ENCODE assay signal across 18 cellular contexts in the genomic region with DNA sequence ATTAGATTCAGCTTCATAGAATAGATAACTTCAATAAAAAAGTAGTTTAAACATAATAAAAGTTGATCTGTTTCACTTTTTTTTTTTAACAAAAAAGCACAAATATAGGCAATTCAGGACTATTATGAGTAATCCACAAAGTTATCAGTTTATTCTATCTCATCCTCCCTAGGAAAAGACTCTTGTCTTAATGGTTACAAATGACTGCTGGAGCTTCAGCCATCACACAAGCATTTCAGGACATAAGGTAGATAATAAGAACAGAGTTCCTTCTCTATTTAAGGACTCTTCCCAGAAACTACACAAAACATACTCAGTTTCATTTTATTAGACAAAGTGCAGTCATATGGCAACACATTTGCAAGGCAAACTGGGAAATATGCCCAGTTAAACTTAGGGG.
DNase-seq lines count a peak whose midpoint lies in the region; ATAC-seq and TF ChIP-seq lines count a peak whose summit lies in the region.
"Had no signal": no experiment of that assay in that cellular context is flagged by ENCODE, and none has a peak within 500 bp of the region (broad histone marks: within the 10 kb centered on the region; RNA-seq: fewer than 3 reads in every experiment).

No MANE protein-coding gene starts in this region.

- DNase-seq in EH (ENCODE audit: low read depth) (peak; percentile 7), fibroblast of gingiva (ENCODE audit: low read depth) (peak; percentile 9), EL (no peak)
- DNase-seq: ACHN; BE2C; C1 segment of cervical spinal cord; CD4-positive, CD25-positive, alpha-beta regulatory T cell; CD8-positive, alpha-beta memory T cell; COR-L47; DMS 273 treated with DMSO at 0.1 percent for 48 hours; DMS53; DND-41; GDM1; GM23248 had no signal

- ATAC-seq in SK-N-SH treated with all-trans-retinoic acid at 6 μM for 48 hours (peak; percentile 74), GM21619 (IDR thresholded peaks at IDR 0.05; ENCODE audit: unreplicated experiment) (no peak), GM18502 (IDR thresholded peaks at IDR 0.05; ENCODE audit: poor library complexity, unreplicated experiment) (no peak)
- ATAC-seq: HepG2 had no signal

TF ChIP-seq in SK-N-SH treated with all-trans-retinoic acid at 6 μM for 48 hours, 23 proteins besides CTCF, POLR2A, EP300 and RAD21:
- TF ChIP-seq OSR1 (CRISPR knock-in tag; IDR thresholded peaks at IDR 0.05): no peak
- peak; percentile 68; the same call in 1 of the 2 replicates for TF ChIP-seq ZC3H10 (CRISPR knock-in tag; IDR thresholded peaks at IDR 0.05)
- TF ChIP-seq TCF4 (CRISPR knock-in tag; IDR thresholded peaks at IDR 0.05; ENCODE audit: borderline replicate concordance): peak; percentile 26; the same call in 1 of the 2 replicates
- TF ChIP-seq ZNF70 (CRISPR knock-in tag; IDR thresholded peaks at IDR 0.05): no peak
- TF ChIP-seq, protein P1, sequence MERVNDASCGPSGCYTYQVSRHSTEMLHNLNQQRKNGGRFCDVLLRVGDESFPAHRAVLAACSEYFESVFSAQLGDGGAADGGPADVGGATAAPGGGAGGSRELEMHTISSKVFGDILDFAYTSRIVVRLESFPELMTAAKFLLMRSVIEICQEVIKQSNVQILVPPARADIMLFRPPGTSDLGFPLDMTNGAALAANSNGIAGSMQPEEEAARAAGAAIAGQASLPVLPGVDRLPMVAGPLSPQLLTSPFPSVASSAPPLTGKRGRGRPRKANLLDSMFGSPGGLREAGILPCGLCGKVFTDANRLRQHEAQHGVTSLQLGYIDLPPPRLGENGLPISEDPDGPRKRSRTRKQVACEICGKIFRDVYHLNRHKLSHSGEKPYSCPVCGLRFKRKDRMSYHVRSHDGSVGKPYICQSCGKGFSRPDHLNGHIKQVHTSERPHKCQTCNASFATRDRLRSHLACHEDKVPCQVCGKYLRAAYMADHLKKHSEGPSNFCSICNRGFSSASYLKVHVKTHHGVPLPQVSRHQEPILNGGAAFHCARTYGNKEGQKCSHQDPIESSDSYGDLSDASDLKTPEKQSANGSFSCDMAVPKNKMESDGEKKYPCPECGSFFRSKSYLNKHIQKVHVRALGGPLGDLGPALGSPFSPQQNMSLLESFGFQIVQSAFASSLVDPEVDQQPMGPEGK (CRISPR knock-in tag; IDR thresholded peaks at IDR 0.05; ENCODE audit: borderline replicate concordance): no peak
- peak; percentile 82 for TF ChIP-seq ISL1 (CRISPR knock-in tag; IDR thresholded peaks at IDR 0.05)
TF ChIP-seq in SK-N-SH treated with all-trans-retinoic acid at 6 μM for 48 hours: peak in this region for 3.
